Comparison of ENCODE assay signal across 18 cellular contexts in genomic region chr7:150415161-150416160, GRCh38. TPM values are rescaled to one million over a fixed set of nuclear protein-coding genes. Genes with fewer than 3 reads are reported as not detected.
A peak's percentile ranks its signal among the peaks of the same experiment; 100 is the strongest.
DNase-seq lines count a peak whose midpoint lies in the region; ATAC-seq and TF ChIP-seq lines count a peak whose summit lies in the region.
"Had no signal": no experiment of that assay in that cellular context is flagged by ENCODE, and none has a peak within 500 bp of the region (broad histone marks: within the 10 kb centered on the region; RNA-seq: fewer than 3 reads in every experiment).

No MANE protein-coding gene starts in this region.

- H3K27me3 Mint-ChIP-seq in activated CD8-positive, alpha-beta memory T cell treated with anti-CD3 and anti-CD28 coated beads, Interleukin-2, amount 10 ng/mL, durations not matched to agents 7 days and 5 days = no peaks in the 10 kb centered on the region
- H3K27me3 Mint-ChIP-seq in effector memory CD8-positive, alpha-beta T cell = no peaks in the 10 kb centered on the region
- H3K27me3 Mint-ChIP-seq: activated CD8-positive, alpha-beta T cell treated with anti-CD3 and anti-CD28 coated beads for 36 hours; stimulated activated naive CD8-positive, alpha-beta T cell treated with anti-CD3 and anti-CD28 coated beads, Interleukin-15, amount 100 ng/mL, for 72 hours had no signal

- no peaks in the 10 kb centered on the region for H3K9me3 Mint-ChIP-seq in activated CD8-positive, alpha-beta memory T cell treated with anti-CD3 and anti-CD28 coated beads, Interleukin-2, amount 10 ng/mL, durations not matched to agents 7 days and 5 days (ENCODE audit: low read depth)
- H3K9me3 Mint-ChIP-seq in effector memory CD8-positive, alpha-beta T cell = no peaks in the 10 kb centered on the region
- H3K9me3 Mint-ChIP-seq: activated CD8-positive, alpha-beta T cell treated with anti-CD3 and anti-CD28 coated beads for 36 hours; stimulated activated naive CD8-positive, alpha-beta T cell treated with anti-CD3 and anti-CD28 coated beads, Interleukin-15, amount 100 ng/mL, for 72 hours had no signal

- no peak overlapping the region for H3K4me3 Mint-ChIP-seq in activated CD8-positive, alpha-beta memory T cell treated with anti-CD3 and anti-CD28 coated beads, Interleukin-2, amount 10 ng/mL, durations not matched to agents 7 days and 5 days
- no peak overlapping the region for H3K4me3 Mint-ChIP-seq in effector memory CD8-positive, alpha-beta T cell
- H3K4me3 Mint-ChIP-seq: activated CD8-positive, alpha-beta T cell treated with anti-CD3 and anti-CD28 coated beads for 36 hours; stimulated activated naive CD8-positive, alpha-beta T cell treated with anti-CD3 and anti-CD28 coated beads, Interleukin-15, amount 100 ng/mL, for 72 hours had no signal

- intact Hi-C loops in Right ventricle myocardium inferior (cut with DNase I) (no loop called here), left ventricle myocardium superior (cut with micrococcal nuclease) (no loop called here), right lobe of liver (cut with DNase I) (no loop called here)

- peaks cover 0 to 2% (median 0%) of the 10 kb centered on the region in 4 donors for H3K36me3 ChIP-seq in right lobe of liver
- H3K36me3 ChIP-seq: esophagus squamous epithelium, vagina had no signal

- no peak for ATAC-seq in Right ventricle myocardium inferior
- ATAC-seq in left ventricle myocardium superior = no peak
- no peak for ATAC-seq in activated CD8-positive, alpha-beta memory T cell treated with anti-CD3 and anti-CD28 coated beads, Interleukin-2, amount 10 ng/mL, durations not matched to agents 7 days and 5 days
- ATAC-seq in right lobe of liver = peak; percentile 56 to 92 (median 61)
- ATAC-seq in effector memory CD8-positive, alpha-beta T cell (replicated peaks) = no peak
- no peak for ATAC-seq in GM18858 (IDR thresholded peaks at IDR 0.05; ENCODE audit: unreplicated experiment)
- ATAC-seq: HCT116; stimulated activated naive CD8-positive, alpha-beta T cell treated with anti-CD3 and anti-CD28 coated beads, Interleukin-15, amount 100 ng/mL, for 72 hours had no signal

- H3K4me3 ChIP-seq in right lobe of liver = no peak overlapping the region
- H3K4me3 ChIP-seq: esophagus squamous epithelium, vagina had no signal

- no peak for TF ChIP-seq POLR2A in right lobe of liver (IDR thresholded peaks at IDR 0.05)

- H3K4me1 Mint-ChIP-seq in activated CD8-positive, alpha-beta memory T cell treated with anti-CD3 and anti-CD28 coated beads, Interleukin-2, amount 10 ng/mL, durations not matched to agents 7 days and 5 days = peaks cover 3% of the 10 kb centered on the region
- H3K4me1 Mint-ChIP-seq in effector memory CD8-positive, alpha-beta T cell (ENCODE audit: low read depth in 2 of 2) = peaks cover 0 to 2% of the 10 kb centered on the region in 2 donors

- H3K9me3 ChIP-seq in right lobe of liver = no peaks in the 10 kb centered on the region
- H3K9me3 ChIP-seq: esophagus squamous epithelium, vagina had no signal

- no peaks in the 10 kb centered on the region for H3K27me3 ChIP-seq in right lobe of liver
- H3K27me3 ChIP-seq: esophagus squamous epithelium, vagina had no signal

- CTCF ChIA-PET in activated CD8-positive, alpha-beta memory T cell treated with anti-CD3 and anti-CD28 coated beads, Interleukin-2, amount 10 ng/mL, durations not matched to agents 7 days and 5 days (lab: Charles Lee) = interaction anchor here (1.4 kb wide), 1 partner anchor 59 kb away, joined by 5 read pairs; no protein-coding TSS in a partner anchor

- peaks cover 4% of the 10 kb centered on the region for H3K36me3 Mint-ChIP-seq in activated CD8-positive, alpha-beta memory T cell treated with anti-CD3 and anti-CD28 coated beads, Interleukin-2, amount 10 ng/mL, durations not matched to agents 7 days and 5 days
- peaks cover 8% of the 10 kb centered on the region for H3K36me3 Mint-ChIP-seq in effector memory CD8-positive, alpha-beta T cell (ENCODE audit: insufficient read depth)

- peak overlapping the region in 1 of 3 donors; percentile 61 for H3K27ac ChIP-seq in right lobe of liver
- H3K27ac ChIP-seq: esophagus squamous epithelium, vagina had no signal

- TF ChIP-seq CTCF in right lobe of liver (IDR thresholded peaks at IDR 0.05) = no peak

- DNase-seq in Right ventricle myocardium inferior (ENCODE audit: missing footprints) (peak; percentile 23), left ventricle myocardium superior (no peak), right lobe of liver (peak in 1 of 3 donors; percentile 45), kidney tubule cell (ENCODE audit: low spot score) (no peak), activated T-cell treated with anti-CD3 and anti-CD28 coated beads for 4 hours (no peak)
- peak; percentile 30 for DNase-seq in activated CD8-positive, alpha-beta memory T cell treated with anti-CD3 and anti-CD28 coated beads, Interleukin-2, amount 10 ng/mL, durations not matched to agents 7 days and 5 days
- no peak for DNase-seq in effector memory CD8-positive, alpha-beta T cell
- DNase-seq: activated CD8-positive, alpha-beta T cell treated with anti-CD3 and anti-CD28 coated beads for 36 hours; activated naive CD4-positive, alpha-beta T cell; Calu3; esophagus squamous epithelium; NCI-H1105; NCI-H226; stimulated activated naive CD8-positive, alpha-beta T cell treated with anti-CD3 and anti-CD28 coated beads, Interleukin-15, amount 100 ng/mL, for 72 hours had no signal

- no peak overlapping the region for H3K27ac Mint-ChIP-seq in activated CD8-positive, alpha-beta memory T cell treated with anti-CD3 and anti-CD28 coated beads, Interleukin-2, amount 10 ng/mL, durations not matched to agents 7 days and 5 days
- peak overlapping the region in 1 of 2 donors; percentile 42 for H3K27ac Mint-ChIP-seq in effector memory CD8-positive, alpha-beta T cell
- H3K27ac Mint-ChIP-seq: activated CD8-positive, alpha-beta T cell treated with anti-CD3 and anti-CD28 coated beads for 36 hours had no signal

- H3K4me1 ChIP-seq in right lobe of liver = peaks cover 0 to 15% (median 2%) of the 10 kb centered on the region in 4 donors
- H3K4me1 ChIP-seq: vagina had no signal

- 51% methylated on average over 5 of the region's 19 CpGs for WGBS in right lobe of liver (ENCODE audit: insufficient coverage, low coverage, low lambda C conversion rate, missing lambda C conversion rate)

RNA-seq across cellular contexts. Expression of gene GIMAP8, which starts 35.0 kb away (rescaled TPM):
- total RNA-seq in Right ventricle myocardium inferior (14.9 TPM), left ventricle myocardium superior (16.2 TPM), right lobe of liver (1 to 10 TPM; 2.7 to 10.0 (median 6.2) TPM)
- total RNA-seq in activated CD8-positive, alpha-beta memory T cell treated with anti-CD3 and anti-CD28 coated beads, Interleukin-2, amount 10 ng/mL, durations not matched to agents 7 days and 5 days = 10 to 100 TPM in 1 of 2 experiments, 1 to 10 TPM in 1; 9.9 to 13.1 TPM
- total RNA-seq: Calu3, SK-MEL-5 had no signal

RNA-seq across cellular contexts. Expression of gene ZNF775, which starts 36.3 kb away (rescaled TPM):
- total RNA-seq in Right ventricle myocardium inferior (3.3 TPM), left ventricle myocardium superior (3.0 TPM), right lobe of liver (1 to 10 TPM in 3 of 6 experiments, under 1 TPM in 3; 0.44 to 1.6 (median 0.96) TPM)
- total RNA-seq in activated CD8-positive, alpha-beta memory T cell treated with anti-CD3 and anti-CD28 coated beads, Interleukin-2, amount 10 ng/mL, durations not matched to agents 7 days and 5 days = 1 to 10 TPM; 7.5 to 8.4 TPM

RNA-seq across cellular contexts. Expression of gene REPIN1, which starts 46.8 kb away (rescaled TPM):
- 111 TPM for total RNA-seq in Right ventricle myocardium inferior
- 131 TPM for total RNA-seq in left ventricle myocardium superior
- 10 to 100 TPM; 51.4 to 55.5 TPM for total RNA-seq in activated CD8-positive, alpha-beta memory T cell treated with anti-CD3 and anti-CD28 coated beads, Interleukin-2, amount 10 ng/mL, durations not matched to agents 7 days and 5 days
- 100 to 1,000 TPM in 2 of 6 experiments, 10 to 100 TPM in 4; 56.2 to 133 (median 73.5) TPM for total RNA-seq in right lobe of liver

Comparison
In these comparisons a context has a peak if more than half of its experiments do, and no peak if none do; other contexts are left out.
1. DNase-seq: peak in Right ventricle myocardium inferior (single experiment) and activated CD8-positive, alpha-beta memory T cell treated with anti-CD3 and anti-CD28 coated beads, Interleukin-2, amount 10 ng/mL, durations not matched to agents 7 days and 5 days (single experiment); none in left ventricle myocardium superior (single experiment), kidney tubule cell (single experiment), effector memory CD8-positive, alpha-beta T cell (0 of 3) and activated T-cell treated with anti-CD3 and anti-CD28 coated beads for 4 hours (single experiment).
2. ATAC-seq: peak in right lobe of liver (4 of 4); none in Right ventricle myocardium inferior (single experiment), left ventricle myocardium superior (single experiment), activated CD8-positive, alpha-beta memory T cell treated with anti-CD3 and anti-CD28 coated beads, Interleukin-2, amount 10 ng/mL, durations not matched to agents 7 days and 5 days (single experiment), effector memory CD8-positive, alpha-beta T cell (single experiment) and GM18858 (single experiment).